ENCODE assay signal across 8 cellular contexts in the genomic region with DNA sequence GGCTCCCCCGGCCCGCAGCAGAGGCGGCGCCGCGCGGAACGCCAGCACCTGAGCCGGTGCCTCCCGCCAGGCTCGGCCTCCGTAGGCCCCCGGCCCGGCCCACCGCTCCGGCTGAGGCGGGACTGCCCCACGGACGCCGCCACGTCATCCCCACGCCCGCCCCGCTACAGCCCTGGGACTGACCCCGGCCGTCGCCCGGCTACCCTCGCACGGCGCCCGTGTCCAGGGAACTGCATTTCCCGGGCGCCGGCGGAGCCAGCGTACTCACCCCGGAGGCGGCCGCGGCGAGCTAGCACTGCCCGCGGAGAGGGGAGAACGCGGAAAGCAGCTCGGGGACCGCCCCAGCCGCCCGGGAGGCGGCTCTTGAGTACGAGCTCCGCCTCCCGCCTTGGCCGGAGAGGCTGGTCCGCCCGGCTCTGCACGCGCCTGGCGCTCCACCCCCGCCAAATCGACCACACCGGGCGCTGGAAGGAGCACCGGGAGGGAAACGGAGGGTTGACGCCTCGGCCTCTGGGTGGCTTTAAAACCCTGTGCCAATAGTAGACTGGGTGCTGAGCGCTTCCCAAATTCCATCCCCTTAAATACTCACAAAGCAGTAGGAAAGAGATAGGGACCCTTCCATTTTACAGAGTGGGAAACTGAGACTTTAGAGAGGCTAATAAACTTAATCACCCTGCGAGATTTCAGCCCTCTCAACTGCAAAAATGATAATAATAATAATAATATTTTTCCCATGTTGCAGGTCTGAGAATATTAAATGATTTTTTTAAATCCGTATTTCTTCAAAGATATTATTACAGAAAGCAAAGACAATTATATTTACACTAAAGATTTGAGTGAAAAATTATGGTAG. TPM values are rescaled to one million over a fixed set of nuclear protein-coding genes. Genes with fewer than 3 reads are reported as not detected.
DNase-seq lines count a peak whose midpoint lies in the region; ATAC-seq and TF ChIP-seq lines count a peak whose summit lies in the region.

A gene with protein sequence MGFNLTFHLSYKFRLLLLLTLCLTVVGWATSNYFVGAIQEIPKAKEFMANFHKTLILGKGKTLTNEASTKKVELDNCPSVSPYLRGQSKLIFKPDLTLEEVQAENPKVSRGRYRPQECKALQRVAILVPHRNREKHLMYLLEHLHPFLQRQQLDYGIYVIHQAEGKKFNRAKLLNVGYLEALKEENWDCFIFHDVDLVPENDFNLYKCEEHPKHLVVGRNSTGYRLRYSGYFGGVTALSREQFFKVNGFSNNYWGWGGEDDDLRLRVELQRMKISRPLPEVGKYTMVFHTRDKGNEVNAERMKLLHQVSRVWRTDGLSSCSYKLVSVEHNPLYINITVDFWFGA (minus strand): TSS at position 297 of the 853 bp plus-strand sequence. CDS start 10,779 bp downstream, outside the sequence.

- peak within 1 kb of the TSS; percentile 99 for H3K4me2 ChIP-seq in OCI-LY7 (ENCODE audit: low read length)

- CTCF ChIA-PET in OCI-LY7 (lab: Charles Lee; ENCODE audit: unreplicated experiment), result interaction anchor here (0.5 to 1.6 kb wide), 12 partner anchors 10 to 435 kb away, joined by 3 to 7 read pairs (median 4); a partner anchor contains a TSS

- H3K9me3 ChIP-seq in HUES64 (ENCODE audit: insufficient read depth, low read depth, low read length) (no peaks in the 10 kb centered on the region), OCI-LY7 (ENCODE audit: low read length) (no peaks in the 10 kb centered on the region), mucosa of descending colon (no peaks in the 10 kb centered on the region)

- no peaks in the 10 kb centered on the region for H3K9me2 ChIP-seq in OCI-LY7 (ENCODE audit: insufficient read depth, low read length)

- peaks cover 7% of the 10 kb centered on the region for H3K4me1 ChIP-seq in HUES64 (ENCODE audit: insufficient read depth, low read length)
- H3K4me1 ChIP-seq in OCI-LY7 (ENCODE audit: insufficient read depth, low read length, poor library complexity, severe bottlenecking), result peaks cover 13% of the 10 kb centered on the region
- peaks cover 26% of the 10 kb centered on the region for H3K4me1 ChIP-seq in mucosa of descending colon (ENCODE audit: low read depth)

- H3K27me3 ChIP-seq in HUES64 (ENCODE audit: insufficient read depth, low read length), result no peaks in the 10 kb centered on the region

- WGBS in HUES64, result under 1% methylated on average over 69 of the region's 71 CpGs

- H4K20me1 ChIP-seq in OCI-LY7 (ENCODE audit: insufficient read depth, low read length), result no peaks in the 10 kb centered on the region

- peaks cover 14% of the 10 kb centered on the region for H3K36me3 ChIP-seq in HUES64 (ENCODE audit: insufficient read depth, low read length)
- H3K36me3 ChIP-seq in OCI-LY7 (ENCODE audit: insufficient read depth, low read length), result peaks cover 16% of the 10 kb centered on the region
- no peaks in the 10 kb centered on the region for H3K36me3 ChIP-seq in mucosa of descending colon (ENCODE audit: low read depth)

- BruUV-seq in OCI-LY7 (replicated peaks; lab: Mats Ljungman, UMichigan), result no TSS peak

- no peak for TF ChIP-seq CTCF in OCI-LY7 (conservative IDR thresholded peaks at IDR 0.05; ENCODE audit: low read length)
- no peak for TF ChIP-seq CTCF in mucosa of descending colon (IDR thresholded peaks at IDR 0.05)

- DNase-seq in DMS 273 treated with DMSO at 0.1 percent for 48 hours (lab: John Stamatoyannopoulos, UW) (peak; percentile 83), OCI-LY7 (ENCODE audit: low spot score) (peak; percentile 93), activated T-cell treated with anti-CD3 and anti-CD28 coated beads for 24 hours (ENCODE audit: low read depth) (peak; percentile 60), epithelial cell of prostate (ENCODE audit: low read depth, low spot score) (peak; percentile 54), mucosa of descending colon (peak; percentile 92 to 94 (median 93))
- peak; percentile 54 for DNase-seq in stimulated activated CD8-positive, alpha-beta memory T cell treated with anti-CD3 and anti-CD28 coated beads, Interleukin-4, amount 100 ng/mL, for 24 hours (ENCODE audit: low read depth)

- peak within 1 kb of the TSS; percentile 81 for H3K4me3 ChIP-seq in HUES64 (ENCODE audit: low read length)
- H3K4me3 ChIP-seq in OCI-LY7 (ENCODE audit: low read depth, low read length, poor library complexity, severe bottlenecking), result peak within 1 kb of the TSS; percentile 78
- H3K4me3 ChIP-seq in mucosa of descending colon, result peak within 1 kb of the TSS; percentile 73

- ATAC-seq in GM21515 (IDR thresholded peaks at IDR 0.05; ENCODE audit: unreplicated experiment) (peak; percentile 91), mucosa of descending colon (peak; percentile 96)

- H3K9ac ChIP-seq in HUES64 (ENCODE audit: low read depth, low read length), result peak within 1 kb of the TSS; percentile 79

- H3K27ac ChIP-seq in HUES64 (ENCODE audit: low read depth, low read length) (peak within 1 kb of the TSS; percentile 75), OCI-LY7 (ENCODE audit: low read depth, low read length, poor library complexity, severe bottlenecking) (peak within 1 kb of the TSS; percentile 62), epithelial cell of prostate (peak within 1 kb of the TSS; percentile 73)

- intact Hi-C loops in OCI-LY7 (cut with micrococcal nuclease; ENCODE audit: unreplicated experiment) (loop anchor here (1.0 to 10.0 kb wide), 5 partner anchors 52 to 434 kb away; a partner anchor contains a TSS), mucosa of descending colon (cut with DNase I, micrococcal nuclease) (loop anchor here in 1 of 2 donors (1.0 kb wide), 1 partner anchor 96 kb away; no protein-coding TSS in a partner anchor)

- H2AFZ ChIP-seq in OCI-LY7 (ENCODE audit: low read length), result peak within 1 kb of the TSS; percentile 97

- POLR2A ChIA-PET in OCI-LY7 (lab: Charles Lee), result interaction anchor here (0.6 to 1.8 kb wide), 10 partner anchors 10 to 440 kb away, joined by 3 to 11 read pairs (median 4); a partner anchor contains a TSS

- H3K79me2 ChIP-seq in OCI-LY7 (ENCODE audit: insufficient read depth, low read depth, low read length), result peaks cover 27% of the 10 kb centered on the region; the same call in 1 of the 2 replicates

RNA-seq across cellular contexts. Expression of the gene that starts here (rescaled TPM):
- 21.8 TPM for polyA plus RNA-seq in HUES64 (2013, experiment 1 of 2)
- polyA plus RNA-seq in HUES64 (2013, experiment 2 of 2), result 24.7 TPM
- total RNA-seq in OCI-LY7 (2014; rRNA removed; shearing (Covaris generic)), result 17.3 and 20.3 TPM in 2 replicates
- total RNA-seq in OCI-LY7 (2022), result 16.6 and 18.5 TPM in 2 replicates
- 10 to 100 TPM; 35.0 to 73.9 (median 58.9) TPM for total RNA-seq in mucosa of descending colon

Comparison
In these comparisons a context has a peak if more than half of its experiments do, and no peak if none do; other contexts are left out.
1. Peak in every context shown above with its lines: DNase-seq, ATAC-seq, H3K4me3 ChIP-seq and H3K27ac ChIP-seq.